13 cellular contexts compared by ENCODE assay signal in the genomic region with DNA sequence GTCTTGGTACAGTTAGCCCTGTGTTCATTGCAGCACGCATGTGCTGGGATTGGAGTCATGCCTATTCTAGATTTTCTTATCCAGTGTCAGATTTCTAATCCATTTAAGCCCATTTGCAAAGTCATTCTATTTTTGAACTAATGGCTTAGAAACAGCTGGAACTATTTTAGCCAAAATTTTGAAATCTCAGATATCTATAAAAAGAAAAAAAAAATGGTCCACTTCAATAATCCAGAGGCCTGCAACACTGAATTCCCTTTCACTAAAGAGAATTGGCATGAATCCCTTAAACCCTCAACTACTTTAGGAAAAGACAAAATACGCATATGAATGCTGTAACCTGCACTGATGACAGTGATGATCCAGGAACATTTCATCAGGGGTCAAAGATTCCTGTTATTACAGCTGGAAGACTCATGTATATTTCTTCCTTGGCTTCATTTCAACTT. TPM values are rescaled to one million over a fixed set of nuclear protein-coding genes. Genes with fewer than 3 reads are reported as not detected.
DNase-seq lines count a peak whose midpoint lies in the region; ATAC-seq and TF ChIP-seq lines count a peak whose summit lies in the region.
"Had no signal": no experiment of that assay in that cellular context is flagged by ENCODE, and none has a peak within 500 bp of the region (broad histone marks: within the 10 kb centered on the region; RNA-seq: fewer than 3 reads in every experiment).

No MANE protein-coding gene starts in this region.

- H3K9me2 ChIP-seq in SK-N-SH, result no peaks in the 10 kb centered on the region

- no peak overlapping the region for H3K9ac ChIP-seq in SK-N-SH

- no peak overlapping the region for H2AFZ ChIP-seq in SK-N-SH (ENCODE audit: low read depth)

- no peaks in the 10 kb centered on the region for H3F3A ChIP-seq in SK-N-SH (replicated peaks; ENCODE audit: insufficient read depth)

- H3K27me3 ChIP-seq in SK-N-SH (ENCODE audit: insufficient read depth) (peaks cover 12% of the 10 kb centered on the region; the same call in 1 of the 2 replicates), esophagus muscularis mucosa (no peaks in the 10 kb centered on the region), muscle layer of duodenum (ENCODE audit: low read depth, low read length) (no peaks in the 10 kb centered on the region), uterus (no peaks in the 10 kb centered on the region)
- H3K27me3 ChIP-seq: MG63, right lobe of liver had no signal

- TF ChIP-seq CTCF in SK-N-SH (IDR thresholded peaks at IDR 0.05) (no peak), esophagus muscularis mucosa (IDR thresholded peaks at IDR 0.05) (no peak), uterus (IDR thresholded peaks at IDR 0.05) (no peak)

- no peaks in the 10 kb centered on the region for H3K79me2 ChIP-seq in SK-N-SH (ENCODE audit: insufficient read depth)

- TF ChIP-seq EP300 in SK-N-SH (IDR thresholded peaks at IDR 0.05; ENCODE audit: borderline replicate concordance in 1 of 2, low read depth in 1 of 2, low read length in 1 of 2) (no peak), esophagus muscularis mucosa (IDR thresholded peaks at IDR 0.05) (no peak)

- H3K27ac ChIP-seq in SK-N-SH (ENCODE audit: low read depth in 2 of 2, low read length in 1 of 2) (peak overlapping the region in 1 of 2 experiments; percentile 16; a peak in 1 of 4 replicates), esophagus muscularis mucosa (replicated peaks in 1 of 4) (peak overlapping the region; percentile 59 to 82 (median 79)), muscle layer of duodenum (ENCODE audit: low read length) (peak overlapping the region; percentile 40), uterus (peak overlapping the region; percentile 76 to 79)
- H3K27ac ChIP-seq: right lobe of liver had no signal

- TF ChIP-seq POLR2A in esophagus muscularis mucosa (IDR thresholded peaks at IDR 0.05; ENCODE audit: low read depth) (no peak), uterus (IDR thresholded peaks at IDR 0.05) (no peak)

- intact Hi-C loops in esophagus muscularis mucosa (cut with DNase I), result loop anchor here (10.0 kb wide), 1 partner anchor 121 kb away; no protein-coding TSS in a partner anchor
- intact Hi-C loops in uterus (cut with DNase I; ENCODE audit: low total_unique reads), result no loop called here

- H3K4me3 ChIP-seq in SK-N-SH (ENCODE audit: low read depth in 2 of 2, low read length in 1 of 2) (no peak overlapping the region), esophagus muscularis mucosa (peak overlapping the region; percentile 61 to 72 (median 66)), muscle layer of duodenum (ENCODE audit: low read depth in 1 of 2, low read length in 2 of 2) (peak overlapping the region in 1 of 2 donors; percentile 75), uterus (no peak overlapping the region)
- H3K4me3 ChIP-seq: MG63, right lobe of liver had no signal

- no peaks in the 10 kb centered on the region for H4K20me1 ChIP-seq in SK-N-SH (ENCODE audit: insufficient read depth)

- CTCF ChIA-PET in SK-N-SH (lab: Yijun Ruan, JAX), result no interaction called here

- H3K4me1 ChIP-seq in SK-N-SH (ENCODE audit: control insufficient read depth in 1 of 2, insufficient read depth in 2 of 2, low read depth in 1 of 2, low read length in 1 of 2) (no peaks in the 10 kb centered on the region; a peak in 1 of 4 replicates), esophagus muscularis mucosa (peaks cover 4 to 73% (median 61%) of the 10 kb centered on the region in 4 donors), muscle layer of duodenum (ENCODE audit: control insufficient read depth in 1 of 2, insufficient read depth in 2 of 2, low read length in 2 of 2) (peaks cover 0 to 20% of the 10 kb centered on the region in 2 donors), uterus (peaks cover 0 to 6% of the 10 kb centered on the region in 2 donors)
- H3K4me1 ChIP-seq: right lobe of liver had no signal

- WGBS in SK-N-SH (ENCODE audit: low lambda C conversion rate), result 6% methylated on average over 2 of the region's 2 CpGs
- 19% methylated on average over 2 of the region's 2 CpGs for WGBS in esophagus muscularis mucosa

- ATAC-seq in SK-N-SH treated with all-trans-retinoic acid at 6 μM for 48 hours (peak; percentile 45; the same call in 1 of the 3 replicates), GM21360 (IDR thresholded peaks at IDR 0.05; ENCODE audit: unreplicated experiment) (no peak)
- ATAC-seq: activated T-helper 17 cell treated with anti-CD3 and anti-CD28 coated beads, Interleukin-2, amount 50 U/mL, for 72 hours; naive thymus-derived CD4-positive, alpha-beta T cell had no signal

- TF ChIP-seq RAD21 in SK-N-SH (IDR thresholded peaks at IDR 0.05; ENCODE audit: low read length), result no peak

- DNase-seq in SK-N-SH (no peak), esophagus muscularis mucosa (ENCODE audit: extremely low spot score) (no peak), uterus (no peak), amniotic stem cell (lab: John Stamatoyannopoulos, UW) (no peak), middle frontal gyrus (ENCODE audit: extremely low spot score, low spot score) (no peak)
- DNase-seq: activated CD4-positive, alpha-beta T cell treated with anti-CD3 and anti-CD28 coated beads, Interleukin-2, amount 50 U/mL, for 48 hours; MG63; naive thymus-derived CD4-positive, alpha-beta T cell; right lobe of liver had no signal

- no peaks in the 10 kb centered on the region for H3K36me3 ChIP-seq in SK-N-SH (replicated peaks in 1 of 2; ENCODE audit: control insufficient read depth in 1 of 2, insufficient read depth in 2 of 2, low read length in 1 of 2)
- no peaks in the 10 kb centered on the region for H3K36me3 ChIP-seq in esophagus muscularis mucosa
- no peaks in the 10 kb centered on the region for H3K36me3 ChIP-seq in muscle layer of duodenum (ENCODE audit: control insufficient read depth in 1 of 2, insufficient read depth in 2 of 2, low read length in 2 of 2)
- no peaks in the 10 kb centered on the region for H3K36me3 ChIP-seq in uterus
- H3K36me3 ChIP-seq: MG63, right lobe of liver had no signal

- POLR2A ChIA-PET in SK-N-SH (lab: Yijun Ruan, JAX), result no interaction called here

- no peaks in the 10 kb centered on the region for H3K9me3 ChIP-seq in SK-N-SH
- no peaks in the 10 kb centered on the region for H3K9me3 ChIP-seq in esophagus muscularis mucosa
- no peaks in the 10 kb centered on the region for H3K9me3 ChIP-seq in muscle layer of duodenum (ENCODE audit: control insufficient read depth in 1 of 2, low read length in 2 of 2)
- no peaks in the 10 kb centered on the region for H3K9me3 ChIP-seq in uterus
- H3K9me3 ChIP-seq: MG63, right lobe of liver had no signal

- no peak overlapping the region for H3K4me2 ChIP-seq in SK-N-SH

TF ChIP-seq in SK-N-SH treated with all-trans-retinoic acid at 6 μM for 48 hours, 23 proteins besides CTCF, POLR2A, EP300 and RAD21:
- TF ChIP-seq, protein P1, sequence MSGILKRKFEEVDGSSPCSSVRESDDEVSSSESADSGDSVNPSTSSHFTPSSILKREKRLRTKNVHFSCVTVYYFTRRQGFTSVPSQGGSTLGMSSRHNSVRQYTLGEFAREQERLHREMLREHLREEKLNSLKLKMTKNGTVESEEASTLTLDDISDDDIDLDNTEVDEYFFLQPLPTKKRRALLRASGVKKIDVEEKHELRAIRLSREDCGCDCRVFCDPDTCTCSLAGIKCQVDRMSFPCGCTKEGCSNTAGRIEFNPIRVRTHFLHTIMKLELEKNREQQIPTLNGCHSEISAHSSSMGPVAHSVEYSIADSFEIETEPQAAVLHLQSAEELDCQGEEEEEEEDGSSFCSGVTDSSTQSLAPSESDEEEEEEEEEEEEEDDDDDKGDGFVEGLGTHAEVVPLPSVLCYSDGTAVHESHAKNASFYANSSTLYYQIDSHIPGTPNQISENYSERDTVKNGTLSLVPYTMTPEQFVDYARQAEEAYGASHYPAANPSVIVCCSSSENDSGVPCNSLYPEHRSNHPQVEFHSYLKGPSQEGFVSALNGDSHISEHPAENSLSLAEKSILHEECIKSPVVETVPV (CRISPR knock-in tag; IDR thresholded peaks at IDR 0.05), result no peak

TF ChIP-seq in SK-N-SH, 30 proteins besides CTCF, POLR2A, EP300 and RAD21 (continues in another document):
- no peak for TF ChIP-seq ELF1 (IDR thresholded peaks at IDR 0.05)
- TF ChIP-seq GABPA (IDR thresholded peaks at IDR 0.05; ENCODE audit: low read depth), result no peak
- TF ChIP-seq, protein P2, sequence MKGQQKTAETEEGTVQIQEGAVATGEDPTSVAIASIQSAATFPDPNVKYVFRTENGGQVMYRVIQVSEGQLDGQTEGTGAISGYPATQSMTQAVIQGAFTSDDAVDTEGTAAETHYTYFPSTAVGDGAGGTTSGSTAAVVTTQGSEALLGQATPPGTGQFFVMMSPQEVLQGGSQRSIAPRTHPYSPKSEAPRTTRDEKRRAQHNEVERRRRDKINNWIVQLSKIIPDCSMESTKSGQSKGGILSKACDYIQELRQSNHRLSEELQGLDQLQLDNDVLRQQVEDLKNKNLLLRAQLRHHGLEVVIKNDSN (IDR thresholded peaks at IDR 0.05; ENCODE audit: borderline replicate concordance, low read depth), result no peak
- no peak for TF ChIP-seq RCOR1 (IDR thresholded peaks at IDR 0.05; ENCODE audit: low read length)
- no peak for TF ChIP-seq POLR2AphosphoS5 (IDR thresholded peaks at IDR 0.05; ENCODE audit: low read depth, low read length)
- TF ChIP-seq ZBTB33 (IDR thresholded peaks at IDR 0.05; ENCODE audit: borderline replicate concordance, low read depth), result no peak
- TF ChIP-seq SIN3A (IDR thresholded peaks at IDR 0.05; ENCODE audit: borderline replicate concordance, low read depth, low read length), result no peak
- TF ChIP-seq RFX5 (IDR thresholded peaks at IDR 0.05; ENCODE audit: low read length), result no peak
- no peak for TF ChIP-seq MXI1 (IDR thresholded peaks at IDR 0.05; ENCODE audit: low read depth, low read length)
- TF ChIP-seq YY1 (IDR thresholded peaks at IDR 0.05; ENCODE audit: low read depth), result no peak

RNA-seq across cellular contexts. Expression of gene COL21A1, which starts 1.5 kb away (rescaled TPM):
- 0.07 and 0.19 TPM in 2 replicates for polyA plus RNA-seq in SK-N-SH (2012; rRNA removed)
- 0.14 and 0.18 TPM in 2 replicates for polyA plus RNA-seq in SK-N-SH (2012; cell fraction: cytosol; rRNA removed)
- 0.20 and 0.42 TPM in 2 replicates for polyA plus RNA-seq in SK-N-SH (2012; cell fraction: nucleus; rRNA removed)
- total RNA-seq in esophagus muscularis mucosa (10 to 100 TPM in 1 of 4 donors, 1 to 10 TPM in 3; 8.3 to 22.2 (median 9.0) TPM), uterus (100 to 1,000 TPM in 1 of 4 donors, 10 to 100 TPM in 1, 1 to 10 TPM in 2; 2.4 to 135 (median 18.4) TPM)
- total RNA-seq: activated T-helper 17 cell treated with anti-CD3 and anti-CD28 coated beads, Interleukin-2, amount 50 U/mL, for 72 hours; naive thymus-derived CD4-positive, alpha-beta T cell had no signal
- polyA plus RNA-seq: naive thymus-derived CD4-positive, alpha-beta T cell had no signal

Comparison
In these comparisons a context has a peak if more than half of its experiments do, and no peak if none do; other contexts are left out.
1. H3K4me3 ChIP-seq: peak in esophagus muscularis mucosa (4 of 4); none in SK-N-SH (0 of 2) and uterus (0 of 2).